16 cellular contexts compared by ENCODE assay signal in the genomic region with DNA sequence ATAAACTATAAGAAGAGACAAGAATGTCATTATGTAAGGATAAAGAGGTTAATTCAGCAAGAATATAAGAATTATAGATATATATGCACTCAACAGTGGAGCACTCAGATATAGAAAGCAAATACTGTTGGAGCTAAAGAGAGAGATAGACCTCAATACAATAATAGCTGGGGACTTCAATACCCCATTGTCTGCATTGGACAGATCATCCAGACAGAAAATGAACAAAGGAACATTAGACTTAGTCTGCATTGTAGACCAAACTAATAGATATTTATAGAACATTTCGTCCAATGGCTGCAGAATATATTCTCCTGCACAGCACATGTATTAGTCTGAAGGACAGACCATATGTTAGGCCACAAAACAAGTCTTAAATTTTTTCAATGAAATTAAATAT.
DNase-seq lines count a peak whose midpoint lies in the region; ATAC-seq lines count a peak whose summit lies in the region.
"Had no signal": no experiment of that assay in that cellular context is flagged by ENCODE, and none has a peak within 500 bp of the region (broad histone marks: within the 10 kb centered on the region; RNA-seq: fewer than 3 reads in every experiment).

No MANE protein-coding gene starts in this region.

- DNase-seq in Ammon's horn (ENCODE audit: low spot score) (peak; percentile 16), medulla oblongata (ENCODE audit: extremely low spot score) (peak; percentile 34), superior temporal gyrus (ENCODE audit: extremely low spot score) (peak; percentile 60), DMS114 treated with DMSO at 0.1 percent for 48 hours (lab: John Stamatoyannopoulos, UW; ENCODE audit: unreplicated experiment) (no peak)
- DNase-seq: AML-193; BE2C; C1 segment of cervical spinal cord; CD4-positive, alpha-beta memory T cell; CD4-positive, CD25-positive, alpha-beta regulatory T cell; CD8-positive, alpha-beta memory T cell; COR-L47; DMS 273 treated with DMSO at 0.1 percent for 48 hours; DMS79 treated with DMSO at 0.1 percent for 48 hours; GF-D8 had no signal

- ATAC-seq in GM18517 (IDR thresholded peaks at IDR 0.05; ENCODE audit: unreplicated experiment) = no peak
- ATAC-seq: A549 had no signal
